Comparison of ENCODE assay signal across 1 cellular context in the genomic region with DNA sequence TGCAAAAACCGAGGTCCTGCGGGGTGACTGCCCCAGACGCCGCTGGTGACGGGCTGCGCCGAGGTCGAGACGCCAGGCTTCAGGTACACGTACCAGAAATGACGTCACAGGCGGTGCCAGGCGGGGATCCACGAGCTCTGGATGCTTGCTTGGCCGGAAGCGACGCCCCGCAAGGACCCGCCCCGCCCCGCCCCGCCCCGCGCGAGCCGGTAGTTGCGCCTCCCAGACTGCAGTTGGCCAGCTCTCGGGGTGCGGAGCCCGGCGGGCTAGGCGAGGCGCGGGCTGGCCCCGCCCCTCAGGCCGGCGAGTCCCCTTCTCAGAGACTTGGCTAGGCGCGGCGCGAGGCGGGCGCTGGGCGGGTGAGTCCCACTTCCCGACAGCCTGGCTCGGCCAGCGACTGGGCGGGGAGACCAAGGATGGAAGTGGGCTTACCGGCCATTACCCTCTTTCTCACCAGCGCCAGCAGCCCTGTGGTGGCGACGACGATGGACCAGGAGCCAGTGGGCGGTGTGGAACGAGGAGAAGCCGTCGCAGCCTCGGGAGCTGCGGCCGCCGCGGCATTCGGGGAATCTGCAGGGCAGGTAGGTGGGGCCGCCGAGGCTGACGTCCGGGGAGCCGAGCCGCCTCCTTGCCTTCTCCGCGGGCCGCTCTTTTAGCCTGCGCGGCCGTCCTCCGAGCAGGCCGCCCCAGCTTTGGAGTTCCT.
A peak's percentile ranks its signal among the peaks of the same experiment; 100 is the strongest.
TF ChIP-seq lines count a peak whose summit lies in the region.

A gene with protein sequence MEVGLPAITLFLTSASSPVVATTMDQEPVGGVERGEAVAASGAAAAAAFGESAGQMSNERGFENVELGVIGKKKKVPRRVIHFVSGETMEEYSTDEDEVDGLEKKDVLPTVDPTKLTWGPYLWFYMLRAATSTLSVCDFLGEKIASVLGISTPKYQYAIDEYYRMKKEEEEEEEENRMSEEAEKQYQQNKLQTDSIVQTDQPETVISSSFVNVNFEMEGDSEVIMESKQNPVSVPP (plus strand): TSS at position 225 of the 703 bp plus-strand sequence. CDS start 192 bp downstream, at position 417.

TF ChIP-seq in K562, 482 proteins besides CTCF, POLR2A, EP300 and RAD21 (continued from another document and continues in another):
- TF ChIP-seq CGGBP1 (CRISPR knock-in tag; IDR thresholded peaks at IDR 0.05) (no peak), ATF7 (IDR thresholded peaks at IDR 0.05) (peak; percentile 98), MYC (IDR thresholded peaks at IDR 0.05; ENCODE audit: low read depth, low read length) (peak; percentile 39; the same call in 1 of the 2 replicates), MYC (CRISPR knock-in tag; IDR thresholded peaks at IDR 0.05; ENCODE audit: borderline replicate concordance, low read depth) (no peak; the same call in 1 of the 2 replicates), ETV5 (CRISPR knock-in tag; IDR thresholded peaks at IDR 0.05; ENCODE audit: low read depth) (peak; percentile 71), POLR2AphosphoS5 (IDR thresholded peaks at IDR 0.05; ENCODE audit: control insufficient read depth, insufficient read depth, low read depth, low read length) (0 out of 2 replicates have a peak, but pooled peaks have one; percentile 32), TFAP4 (CRISPR knock-in tag; IDR thresholded peaks at IDR 0.05; ENCODE audit: borderline replicate concordance) (peak; percentile 59; the same call in 1 of the 2 replicates), SIN3B (IDR thresholded peaks at IDR 0.05; ENCODE audit: low read depth) (no peak), SUPT5H (IDR thresholded peaks at IDR 0.05) (peak; percentile 92), TAF1 (IDR thresholded peaks at IDR 0.05; ENCODE audit: control insufficient read depth, extremely low read depth, insufficient read depth, low read length, severe bottlenecking) (peak; percentile 69), JUND (IDR thresholded peaks at IDR 0.05; ENCODE audit: borderline replicate concordance, low read depth, low read length) (peak; percentile 79), JUND (tag; IDR thresholded peaks at IDR 0.05; ENCODE audit: borderline replicate concordance, low read depth, low read length) (peak; percentile 70; the same call in 1 of the 3 replicates), HSF4 (CRISPR knock-in tag; IDR thresholded peaks at IDR 0.05; ENCODE audit: borderline replicate concordance) (no peak), CBX1 (IDR thresholded peaks at IDR 0.05; ENCODE audit: low read depth) (0 out of 2 replicates have a peak, but pooled peaks have one; percentile 57), SP1 (CRISPR knock-in tag; IDR thresholded peaks at IDR 0.05) (peak; percentile 65), UBTF (IDR thresholded peaks at IDR 0.05; ENCODE audit: borderline replicate concordance in 1 of 2, low read depth in 2 of 2, low read length in 2 of 2) (peak; percentile 65 to 78; a peak in 2 of 4 replicates), SMAD4 (CRISPR knock-in tag; conservative IDR thresholded peaks at IDR 0.05) (peak; percentile 59), CCNT2 (IDR thresholded peaks at IDR 0.05; ENCODE audit: borderline replicate concordance, extremely low read depth, insufficient read length, low read depth, low read length) (peak; percentile 78)
- TF ChIP-seq, protein P1, sequence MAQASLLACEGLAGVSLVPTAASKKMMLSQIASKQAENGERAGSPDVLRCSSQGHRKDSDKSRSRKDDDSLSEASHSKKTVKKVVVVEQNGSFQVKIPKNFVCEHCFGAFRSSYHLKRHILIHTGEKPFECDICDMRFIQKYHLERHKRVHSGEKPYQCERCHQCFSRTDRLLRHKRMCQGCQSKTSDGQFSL (CRISPR knock-in tag; IDR thresholded peaks at IDR 0.05), result no peak
- TF ChIP-seq, protein P1 (tag; IDR thresholded peaks at IDR 0.05), result no peak
- TF ChIP-seq, protein P2, sequence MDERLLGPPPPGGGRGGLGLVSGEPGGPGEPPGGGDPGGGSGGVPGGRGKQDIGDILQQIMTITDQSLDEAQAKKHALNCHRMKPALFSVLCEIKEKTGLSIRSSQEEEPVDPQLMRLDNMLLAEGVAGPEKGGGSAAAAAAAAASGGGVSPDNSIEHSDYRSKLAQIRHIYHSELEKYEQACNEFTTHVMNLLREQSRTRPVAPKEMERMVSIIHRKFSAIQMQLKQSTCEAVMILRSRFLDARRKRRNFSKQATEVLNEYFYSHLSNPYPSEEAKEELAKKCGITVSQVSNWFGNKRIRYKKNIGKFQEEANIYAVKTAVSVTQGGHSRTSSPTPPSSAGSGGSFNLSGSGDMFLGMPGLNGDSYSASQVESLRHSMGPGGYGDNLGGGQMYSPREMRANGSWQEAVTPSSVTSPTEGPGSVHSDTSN (CRISPR knock-in tag; IDR thresholded peaks at IDR 0.05; ENCODE audit: low read depth), result no peak
- TF ChIP-seq, protein P2 (tag; conservative IDR thresholded peaks at IDR 0.05; ENCODE audit: low read depth), result no peak
- TF ChIP-seq, protein P3, sequence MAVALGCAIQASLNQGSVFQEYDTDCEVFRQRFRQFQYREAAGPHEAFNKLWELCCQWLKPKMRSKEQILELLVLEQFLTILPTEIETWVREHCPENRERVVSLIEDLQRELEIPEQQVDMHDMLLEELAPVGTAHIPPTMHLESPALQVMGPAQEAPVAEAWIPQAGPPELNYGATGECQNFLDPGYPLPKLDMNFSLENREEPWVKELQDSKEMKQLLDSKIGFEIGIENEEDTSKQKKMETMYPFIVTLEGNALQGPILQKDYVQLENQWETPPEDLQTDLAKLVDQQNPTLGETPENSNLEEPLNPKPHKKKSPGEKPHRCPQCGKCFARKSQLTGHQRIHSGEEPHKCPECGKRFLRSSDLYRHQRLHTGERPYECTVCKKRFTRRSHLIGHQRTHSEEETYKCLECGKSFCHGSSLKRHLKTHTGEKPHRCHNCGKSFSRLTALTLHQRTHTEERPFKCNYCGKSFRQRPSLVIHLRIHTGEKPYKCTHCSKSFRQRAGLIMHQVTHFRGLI (CRISPR knock-in tag; IDR thresholded peaks at IDR 0.05), result no peak
- TF ChIP-seq, protein P4, sequence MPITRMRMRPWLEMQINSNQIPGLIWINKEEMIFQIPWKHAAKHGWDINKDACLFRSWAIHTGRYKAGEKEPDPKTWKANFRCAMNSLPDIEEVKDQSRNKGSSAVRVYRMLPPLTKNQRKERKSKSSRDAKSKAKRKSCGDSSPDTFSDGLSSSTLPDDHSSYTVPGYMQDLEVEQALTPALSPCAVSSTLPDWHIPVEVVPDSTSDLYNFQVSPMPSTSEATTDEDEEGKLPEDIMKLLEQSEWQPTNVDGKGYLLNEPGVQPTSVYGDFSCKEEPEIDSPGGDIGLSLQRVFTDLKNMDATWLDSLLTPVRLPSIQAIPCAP (CRISPR knock-in tag; IDR thresholded peaks at IDR 0.05; ENCODE audit: borderline replicate concordance), result no peak
- TF ChIP-seq, protein P5, sequence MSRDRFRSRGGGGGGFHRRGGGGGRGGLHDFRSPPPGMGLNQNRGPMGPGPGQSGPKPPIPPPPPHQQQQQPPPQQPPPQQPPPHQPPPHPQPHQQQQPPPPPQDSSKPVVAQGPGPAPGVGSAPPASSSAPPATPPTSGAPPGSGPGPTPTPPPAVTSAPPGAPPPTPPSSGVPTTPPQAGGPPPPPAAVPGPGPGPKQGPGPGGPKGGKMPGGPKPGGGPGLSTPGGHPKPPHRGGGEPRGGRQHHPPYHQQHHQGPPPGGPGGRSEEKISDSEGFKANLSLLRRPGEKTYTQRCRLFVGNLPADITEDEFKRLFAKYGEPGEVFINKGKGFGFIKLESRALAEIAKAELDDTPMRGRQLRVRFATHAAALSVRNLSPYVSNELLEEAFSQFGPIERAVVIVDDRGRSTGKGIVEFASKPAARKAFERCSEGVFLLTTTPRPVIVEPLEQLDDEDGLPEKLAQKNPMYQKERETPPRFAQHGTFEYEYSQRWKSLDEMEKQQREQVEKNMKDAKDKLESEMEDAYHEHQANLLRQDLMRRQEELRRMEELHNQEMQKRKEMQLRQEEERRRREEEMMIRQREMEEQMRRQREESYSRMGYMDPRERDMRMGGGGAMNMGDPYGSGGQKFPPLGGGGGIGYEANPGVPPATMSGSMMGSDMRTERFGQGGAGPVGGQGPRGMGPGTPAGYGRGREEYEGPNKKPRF (IDR thresholded peaks at IDR 0.05; ENCODE audit: low read depth, low read length), result no peak
- TF ChIP-seq, protein P6, sequence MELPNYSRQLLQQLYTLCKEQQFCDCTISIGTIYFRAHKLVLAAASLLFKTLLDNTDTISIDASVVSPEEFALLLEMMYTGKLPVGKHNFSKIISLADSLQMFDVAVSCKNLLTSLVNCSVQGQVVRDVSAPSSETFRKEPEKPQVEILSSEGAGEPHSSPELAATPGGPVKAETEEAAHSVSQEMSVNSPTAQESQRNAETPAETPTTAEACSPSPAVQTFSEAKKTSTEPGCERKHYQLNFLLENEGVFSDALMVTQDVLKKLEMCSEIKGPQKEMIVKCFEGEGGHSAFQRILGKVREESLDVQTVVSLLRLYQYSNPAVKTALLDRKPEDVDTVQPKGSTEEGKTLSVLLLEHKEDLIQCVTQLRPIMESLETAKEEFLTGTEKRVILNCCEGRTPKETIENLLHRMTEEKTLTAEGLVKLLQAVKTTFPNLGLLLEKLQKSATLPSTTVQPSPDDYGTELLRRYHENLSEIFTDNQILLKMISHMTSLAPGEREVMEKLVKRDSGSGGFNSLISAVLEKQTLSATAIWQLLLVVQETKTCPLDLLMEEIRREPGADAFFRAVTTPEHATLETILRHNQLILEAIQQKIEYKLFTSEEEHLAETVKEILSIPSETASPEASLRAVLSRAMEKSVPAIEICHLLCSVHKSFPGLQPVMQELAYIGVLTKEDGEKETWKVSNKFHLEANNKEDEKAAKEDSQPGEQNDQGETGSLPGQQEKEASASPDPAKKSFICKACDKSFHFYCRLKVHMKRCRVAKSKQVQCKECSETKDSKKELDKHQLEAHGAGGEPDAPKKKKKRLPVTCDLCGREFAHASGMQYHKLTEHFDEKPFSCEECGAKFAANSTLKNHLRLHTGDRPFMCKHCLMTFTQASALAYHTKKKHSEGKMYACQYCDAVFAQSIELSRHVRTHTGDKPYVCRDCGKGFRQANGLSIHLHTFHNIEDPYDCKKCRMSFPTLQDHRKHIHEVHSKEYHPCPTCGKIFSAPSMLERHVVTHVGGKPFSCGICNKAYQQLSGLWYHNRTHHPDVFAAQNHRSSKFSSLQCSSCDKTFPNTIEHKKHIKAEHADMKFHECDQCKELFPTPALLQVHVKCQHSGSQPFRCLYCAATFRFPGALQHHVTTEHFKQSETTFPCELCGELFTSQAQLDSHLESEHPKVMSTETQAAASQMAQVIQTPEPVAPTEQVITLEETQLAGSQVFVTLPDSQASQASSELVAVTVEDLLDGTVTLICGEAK (IDR thresholded peaks at IDR 0.05), result peak; percentile 51; the same call in 1 of the 2 replicates
- TF ChIP-seq, protein P6 (CRISPR knock-in tag; IDR thresholded peaks at IDR 0.05), result no peak
